ENCODE assay signal across 17 cellular contexts in genomic region chr4:53461244-53461643, GRCh38.
"Had no signal": no experiment of that assay in that cellular context is flagged by ENCODE, and none has a peak within 500 bp of the region (broad histone marks: within the 10 kb centered on the region; RNA-seq: fewer than 3 reads in every experiment).

No MANE protein-coding gene starts in this region.

- H3K4me3 ChIP-seq: cardiac muscle cell, tibial artery had no signal

- DNase-seq: activated CD8-positive, alpha-beta memory T cell treated with anti-CD3 and anti-CD28 coated beads for 24 hours; activated CD8-positive, alpha-beta memory T cell treated with anti-CD3 and anti-CD28 coated beads, Interleukin-2, amount 50 U/mL, for 4 hours; activated naive CD4-positive, alpha-beta T cell; activated T-cell treated with anti-CD3 and anti-CD28 coated beads, Interleukin-2, amount 50 U/mL, for 4 hours; amniotic stem cell; effector CD4-positive, alpha-beta T cell; hippocampal formation; left cardiac atrium; nephron progenitor cell; right cardiac atrium; stimulated activated CD4-positive, alpha-beta T cell treated with anti-CD3 and anti-CD28 coated beads, Interleukin-12 subunit alpha, Interleukin-12 subunit beta, amount 100 ng/mL, for 4 hours; stimulated activated naive CD8-positive, alpha-beta T cell treated with anti-CD3 and anti-CD28 coated beads, Interleukin-15, amount 100 ng/mL, for 72 hours; T1000; tibial artery had no signal

- ATAC-seq: activated T-cell treated with anti-CD3 and anti-CD28 coated beads, Interleukin-2, amount 50 U/mL, for 4 hours; left cardiac atrium; right cardiac atrium; stimulated activated effector memory CD8-positive, alpha-beta T cell treated with anti-CD3 and anti-CD28 coated beads, Interleukin-12 subunit alpha, Interleukin-12 subunit beta, amount 100 ng/mL, for 72 hours; stimulated activated naive CD8-positive, alpha-beta T cell treated with anti-CD3 and anti-CD28 coated beads, Interleukin-15, amount 100 ng/mL, for 72 hours; WTC11 had no signal
